ENCODE assay signal across 8 cellular contexts in genomic region chr14:74459289-74459946, GRCh38.
DNase-seq lines count a peak whose midpoint lies in the region; ATAC-seq and TF ChIP-seq lines count a peak whose summit lies in the region.

No MANE protein-coding gene starts in this region.

- peaks cover 46 to 64% of the 10 kb centered on the region in 2 donors for H3K27me3 Mint-ChIP-seq in effector memory CD8-positive, alpha-beta T cell
- peaks cover 19% of the 10 kb centered on the region for H3K27me3 Mint-ChIP-seq in nephron progenitor cell (ENCODE audit: low read depth, poor library complexity)

- TF ChIP-seq CTCF in VCaP (conservative IDR thresholded peaks at IDR 0.05) (peak; percentile 58), nephron progenitor cell (IDR thresholded peaks at IDR 0.05) (peak; percentile 54)

- H3K4me1 Mint-ChIP-seq in effector memory CD8-positive, alpha-beta T cell (ENCODE audit: low read depth in 2 of 2), result no peaks in the 10 kb centered on the region
- peaks cover 26% of the 10 kb centered on the region for H3K4me1 Mint-ChIP-seq in nephron progenitor cell

- no peak overlapping the region for H3K27ac ChIP-seq in VCaP

- no peaks in the 10 kb centered on the region for H3K36me3 Mint-ChIP-seq in effector memory CD8-positive, alpha-beta T cell (ENCODE audit: insufficient read depth)
- H3K36me3 Mint-ChIP-seq in nephron progenitor cell (ENCODE audit: low read depth), result peaks cover 5% of the 10 kb centered on the region

- no peaks in the 10 kb centered on the region for H3K9me3 Mint-ChIP-seq in effector memory CD8-positive, alpha-beta T cell
- peaks cover 12% of the 10 kb centered on the region for H3K9me3 Mint-ChIP-seq in nephron progenitor cell

- H3K27ac Mint-ChIP-seq in effector memory CD8-positive, alpha-beta T cell, result no peak overlapping the region
- no peak overlapping the region for H3K27ac Mint-ChIP-seq in nephron progenitor cell

- H3K4me3 Mint-ChIP-seq in effector memory CD8-positive, alpha-beta T cell, result no peak overlapping the region
- no peak overlapping the region for H3K4me3 Mint-ChIP-seq in nephron progenitor cell

- DNase-seq in EL, result peak; percentile 73
- peak; percentile 37 for DNase-seq in HS-5 (ENCODE audit: low read depth)
- DNase-seq in effector memory CD8-positive, alpha-beta T cell, result no peak
- DNase-seq in nephron progenitor cell, result peak; percentile 49
- DNase-seq in NCI-H187 treated with DMSO at 0.1 percent for 48 hours (lab: John Stamatoyannopoulos, UW), result no peak

- peak; percentile 35 for ATAC-seq in effector memory CD8-positive, alpha-beta T cell (replicated peaks)
- ATAC-seq in GM18517 (IDR thresholded peaks at IDR 0.05; ENCODE audit: unreplicated experiment), result no peak
- no peak for ATAC-seq in HG02938 (IDR thresholded peaks at IDR 0.05; ENCODE audit: unreplicated experiment)

Comparison
In these comparisons a context has a peak if more than half of its experiments do, and no peak if none do; other contexts are left out.
1. DNase-seq: peak in EL (single experiment), HS-5 (single experiment) and nephron progenitor cell (single experiment); none in effector memory CD8-positive, alpha-beta T cell (0 of 3) and NCI-H187 treated with DMSO at 0.1 percent for 48 hours (single experiment).